ENCODE assay signal across 1 cellular context in the genomic region with DNA sequence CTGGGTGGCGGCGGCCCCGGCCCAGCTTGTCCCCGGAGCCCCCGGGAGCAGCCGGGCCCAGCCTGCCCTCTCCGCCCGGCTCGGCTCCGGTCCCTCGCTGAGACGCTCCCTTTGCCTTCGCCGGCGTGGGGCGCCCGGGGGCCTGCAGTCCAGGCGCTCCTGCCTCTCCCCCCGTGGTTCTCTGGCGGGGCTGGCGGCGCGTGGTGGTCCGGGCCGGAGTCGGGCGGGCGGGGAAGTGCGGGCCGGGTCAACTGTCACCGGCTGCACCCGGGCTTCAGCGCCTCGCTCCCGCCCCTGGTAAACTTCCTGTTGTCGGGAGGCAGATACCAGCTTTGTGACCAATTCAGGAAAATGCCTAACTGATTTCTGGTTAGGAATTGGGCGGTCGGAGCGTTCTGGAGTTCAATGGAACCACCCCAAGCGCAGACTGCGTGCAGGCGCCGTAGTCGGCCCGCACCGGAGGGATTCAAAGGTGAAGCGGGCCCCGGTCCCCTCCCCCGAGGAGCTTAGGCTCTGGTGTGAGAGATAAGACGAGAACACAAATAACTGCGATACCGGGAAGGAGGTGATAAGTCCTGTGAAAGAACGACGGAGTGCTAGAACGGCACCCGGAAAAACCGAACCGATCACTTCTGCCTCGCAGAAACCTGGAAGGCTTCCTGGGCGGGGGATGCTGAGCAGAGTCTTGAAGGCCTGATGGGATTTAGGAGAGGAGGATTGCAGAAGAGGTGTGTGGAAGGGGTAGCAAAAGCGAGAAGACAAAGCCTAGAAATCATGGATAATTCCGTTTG.
A peak's percentile ranks its signal among the peaks of the same experiment; 100 is the strongest.
TF ChIP-seq lines count a peak whose summit lies in the region.

No MANE protein-coding gene starts in this region.

TF ChIP-seq in HepG2, 621 proteins besides CTCF, POLR2A, EP300 and RAD21 (continued from another document and continues in another):
- TF ChIP-seq, protein P1, sequence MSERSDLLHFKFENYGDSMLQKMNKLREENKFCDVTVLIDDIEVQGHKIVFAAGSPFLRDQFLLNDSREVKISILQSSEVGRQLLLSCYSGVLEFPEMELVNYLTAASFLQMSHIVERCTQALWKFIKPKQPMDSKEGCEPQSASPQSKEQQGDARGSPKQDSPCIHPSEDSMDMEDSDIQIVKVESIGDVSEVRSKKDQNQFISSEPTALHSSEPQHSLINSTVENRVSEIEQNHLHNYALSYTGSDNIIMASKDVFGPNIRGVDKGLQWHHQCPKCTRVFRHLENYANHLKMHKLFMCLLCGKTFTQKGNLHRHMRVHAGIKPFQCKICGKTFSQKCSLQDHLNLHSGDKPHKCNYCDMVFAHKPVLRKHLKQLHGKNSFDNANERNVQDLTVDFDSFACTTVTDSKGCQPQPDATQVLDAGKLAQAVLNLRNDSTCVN (CRISPR knock-in tag; IDR thresholded peaks at IDR 0.05; ENCODE audit: borderline replicate concordance), result no peak
- TF ChIP-seq ZNF619 (CRISPR knock-in tag; IDR thresholded peaks at IDR 0.05) (no peak), ZNF703 (CRISPR knock-in tag; IDR thresholded peaks at IDR 0.05; ENCODE audit: borderline replicate concordance) (peak; percentile 38; the same call in 1 of the 2 replicates), ZNF235 (CRISPR knock-in tag; IDR thresholded peaks at IDR 0.05; ENCODE audit: borderline replicate concordance) (peak; percentile 45; the same call in 1 of the 2 replicates), ZC3H13 (CRISPR knock-in tag; IDR thresholded peaks at IDR 0.05) (0 out of 2 replicates have a peak, but pooled peaks have one; percentile 63), PCBP1 (IDR thresholded peaks at IDR 0.05; ENCODE audit: borderline replicate concordance, low read depth, low read length) (no peak), MTA3 (CRISPR knock-in tag; IDR thresholded peaks at IDR 0.05) (no peak), ZNF501 (CRISPR knock-in tag; IDR thresholded peaks at IDR 0.05) (0 out of 2 replicates have a peak, but pooled peaks have one; percentile 29), HOXA3 (CRISPR knock-in tag; IDR thresholded peaks at IDR 0.05) (no peak), ZFY (CRISPR knock-in tag; IDR thresholded peaks at IDR 0.05) (peak; percentile 49), GATAD1 (CRISPR knock-in tag; IDR thresholded peaks at IDR 0.05) (no peak; the same call in 1 of the 2 replicates), ZFP62 (CRISPR knock-in tag; IDR thresholded peaks at IDR 0.05) (no peak), ZFP41 (CRISPR knock-in tag; IDR thresholded peaks at IDR 0.05; ENCODE audit: borderline replicate concordance) (peak; percentile 53; the same call in 1 of the 2 replicates), NRL (CRISPR knock-in tag; IDR thresholded peaks at IDR 0.05; ENCODE audit: borderline replicate concordance) (peak; percentile 18)
- TF ChIP-seq, protein P2, sequence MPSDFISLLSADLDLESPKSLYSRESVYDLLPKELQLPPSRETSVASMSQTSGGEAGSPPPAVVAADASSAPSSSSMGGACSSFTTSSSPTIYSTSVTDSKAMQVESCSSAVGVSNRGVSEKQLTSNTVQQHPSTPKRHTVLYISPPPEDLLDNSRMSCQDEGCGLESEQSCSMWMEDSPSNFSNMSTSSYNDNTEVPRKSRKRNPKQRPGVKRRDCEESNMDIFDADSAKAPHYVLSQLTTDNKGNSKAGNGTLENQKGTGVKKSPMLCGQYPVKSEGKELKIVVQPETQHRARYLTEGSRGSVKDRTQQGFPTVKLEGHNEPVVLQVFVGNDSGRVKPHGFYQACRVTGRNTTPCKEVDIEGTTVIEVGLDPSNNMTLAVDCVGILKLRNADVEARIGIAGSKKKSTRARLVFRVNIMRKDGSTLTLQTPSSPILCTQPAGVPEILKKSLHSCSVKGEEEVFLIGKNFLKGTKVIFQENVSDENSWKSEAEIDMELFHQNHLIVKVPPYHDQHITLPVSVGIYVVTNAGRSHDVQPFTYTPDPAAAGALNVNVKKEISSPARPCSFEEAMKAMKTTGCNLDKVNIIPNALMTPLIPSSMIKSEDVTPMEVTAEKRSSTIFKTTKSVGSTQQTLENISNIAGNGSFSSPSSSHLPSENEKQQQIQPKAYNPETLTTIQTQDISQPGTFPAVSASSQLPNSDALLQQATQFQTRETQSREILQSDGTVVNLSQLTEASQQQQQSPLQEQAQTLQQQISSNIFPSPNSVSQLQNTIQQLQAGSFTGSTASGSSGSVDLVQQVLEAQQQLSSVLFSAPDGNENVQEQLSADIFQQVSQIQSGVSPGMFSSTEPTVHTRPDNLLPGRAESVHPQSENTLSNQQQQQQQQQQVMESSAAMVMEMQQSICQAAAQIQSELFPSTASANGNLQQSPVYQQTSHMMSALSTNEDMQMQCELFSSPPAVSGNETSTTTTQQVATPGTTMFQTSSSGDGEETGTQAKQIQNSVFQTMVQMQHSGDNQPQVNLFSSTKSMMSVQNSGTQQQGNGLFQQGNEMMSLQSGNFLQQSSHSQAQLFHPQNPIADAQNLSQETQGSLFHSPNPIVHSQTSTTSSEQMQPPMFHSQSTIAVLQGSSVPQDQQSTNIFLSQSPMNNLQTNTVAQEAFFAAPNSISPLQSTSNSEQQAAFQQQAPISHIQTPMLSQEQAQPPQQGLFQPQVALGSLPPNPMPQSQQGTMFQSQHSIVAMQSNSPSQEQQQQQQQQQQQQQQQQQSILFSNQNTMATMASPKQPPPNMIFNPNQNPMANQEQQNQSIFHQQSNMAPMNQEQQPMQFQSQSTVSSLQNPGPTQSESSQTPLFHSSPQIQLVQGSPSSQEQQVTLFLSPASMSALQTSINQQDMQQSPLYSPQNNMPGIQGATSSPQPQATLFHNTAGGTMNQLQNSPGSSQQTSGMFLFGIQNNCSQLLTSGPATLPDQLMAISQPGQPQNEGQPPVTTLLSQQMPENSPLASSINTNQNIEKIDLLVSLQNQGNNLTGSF (CRISPR knock-in tag; IDR thresholded peaks at IDR 0.05), result peak; percentile 15; the same call in 1 of the 2 replicates
- TF ChIP-seq, protein P3, sequence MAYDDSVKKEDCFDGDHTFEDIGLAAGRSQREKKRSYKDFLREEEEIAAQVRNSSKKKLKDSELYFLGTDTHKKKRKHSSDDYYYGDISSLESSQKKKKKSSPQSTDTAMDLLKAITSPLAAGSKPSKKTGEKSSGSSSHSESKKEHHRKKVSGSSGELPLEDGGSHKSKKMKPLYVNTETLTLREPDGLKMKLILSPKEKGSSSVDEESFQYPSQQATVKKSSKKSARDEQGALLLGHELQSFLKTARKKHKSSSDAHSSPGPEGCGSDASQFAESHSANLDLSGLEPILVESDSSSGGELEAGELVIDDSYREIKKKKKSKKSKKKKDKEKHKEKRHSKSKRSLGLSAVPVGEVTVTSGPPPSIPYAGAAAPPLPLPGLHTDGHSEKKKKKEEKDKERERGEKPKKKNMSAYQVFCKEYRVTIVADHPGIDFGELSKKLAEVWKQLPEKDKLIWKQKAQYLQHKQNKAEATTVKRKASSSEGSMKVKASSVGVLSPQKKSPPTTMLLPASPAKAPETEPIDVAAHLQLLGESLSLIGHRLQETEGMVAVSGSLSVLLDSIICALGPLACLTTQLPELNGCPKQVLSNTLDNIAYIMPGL (CRISPR knock-in tag; IDR thresholded peaks at IDR 0.05; ENCODE audit: borderline replicate concordance in 1 of 2, low read depth in 1 of 2), result peak; percentile 20 to 60; a peak in 2 of 4 replicates
- TF ChIP-seq, protein P4, sequence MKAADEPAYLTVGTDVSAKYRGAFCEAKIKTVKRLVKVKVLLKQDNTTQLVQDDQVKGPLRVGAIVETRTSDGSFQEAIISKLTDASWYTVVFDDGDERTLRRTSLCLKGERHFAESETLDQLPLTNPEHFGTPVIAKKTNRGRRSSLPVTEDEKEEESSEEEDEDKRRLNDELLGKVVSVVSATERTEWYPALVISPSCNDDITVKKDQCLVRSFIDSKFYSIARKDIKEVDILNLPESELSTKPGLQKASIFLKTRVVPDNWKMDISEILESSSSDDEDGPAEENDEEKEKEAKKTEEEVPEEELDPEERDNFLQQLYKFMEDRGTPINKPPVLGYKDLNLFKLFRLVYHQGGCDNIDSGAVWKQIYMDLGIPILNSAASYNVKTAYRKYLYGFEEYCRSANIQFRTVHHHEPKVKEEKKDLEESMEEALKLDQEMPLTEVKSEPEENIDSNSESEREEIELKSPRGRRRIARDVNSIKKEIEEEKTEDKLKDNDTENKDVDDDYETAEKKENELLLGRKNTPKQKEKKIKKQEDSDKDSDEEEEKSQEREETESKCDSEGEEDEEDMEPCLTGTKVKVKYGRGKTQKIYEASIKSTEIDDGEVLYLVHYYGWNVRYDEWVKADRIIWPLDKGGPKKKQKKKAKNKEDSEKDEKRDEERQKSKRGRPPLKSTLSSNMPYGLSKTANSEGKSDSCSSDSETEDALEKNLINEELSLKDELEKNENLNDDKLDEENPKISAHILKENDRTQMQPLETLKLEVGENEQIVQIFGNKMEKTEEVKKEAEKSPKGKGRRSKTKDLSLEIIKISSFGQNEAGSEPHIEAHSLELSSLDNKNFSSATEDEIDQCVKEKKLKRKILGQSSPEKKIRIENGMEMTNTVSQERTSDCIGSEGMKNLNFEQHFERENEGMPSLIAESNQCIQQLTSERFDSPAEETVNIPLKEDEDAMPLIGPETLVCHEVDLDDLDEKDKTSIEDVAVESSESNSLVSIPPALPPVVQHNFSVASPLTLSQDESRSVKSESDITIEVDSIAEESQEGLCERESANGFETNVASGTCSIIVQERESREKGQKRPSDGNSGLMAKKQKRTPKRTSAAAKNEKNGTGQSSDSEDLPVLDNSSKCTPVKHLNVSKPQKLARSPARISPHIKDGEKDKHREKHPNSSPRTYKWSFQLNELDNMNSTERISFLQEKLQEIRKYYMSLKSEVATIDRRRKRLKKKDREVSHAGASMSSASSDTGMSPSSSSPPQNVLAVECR (CRISPR knock-in tag; IDR thresholded peaks at IDR 0.05; ENCODE audit: borderline replicate concordance), result peak; percentile 68
- TF ChIP-seq, protein P5, sequence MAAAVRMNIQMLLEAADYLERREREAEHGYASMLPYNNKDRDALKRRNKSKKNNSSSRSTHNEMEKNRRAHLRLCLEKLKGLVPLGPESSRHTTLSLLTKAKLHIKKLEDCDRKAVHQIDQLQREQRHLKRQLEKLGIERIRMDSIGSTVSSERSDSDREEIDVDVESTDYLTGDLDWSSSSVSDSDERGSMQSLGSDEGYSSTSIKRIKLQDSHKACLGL (CRISPR knock-in tag; IDR thresholded peaks at IDR 0.05), result peak; percentile 72; the same call in 1 of the 2 replicates
- TF ChIP-seq, protein P6, sequence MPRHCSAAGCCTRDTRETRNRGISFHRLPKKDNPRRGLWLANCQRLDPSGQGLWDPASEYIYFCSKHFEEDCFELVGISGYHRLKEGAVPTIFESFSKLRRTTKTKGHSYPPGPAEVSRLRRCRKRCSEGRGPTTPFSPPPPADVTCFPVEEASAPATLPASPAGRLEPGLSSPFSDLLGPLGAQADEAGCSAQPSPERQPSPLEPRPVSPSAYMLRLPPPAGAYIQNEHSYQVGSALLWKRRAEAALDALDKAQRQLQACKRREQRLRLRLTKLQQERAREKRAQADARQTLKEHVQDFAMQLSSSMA (CRISPR knock-in tag; IDR thresholded peaks at IDR 0.05), result peak; percentile 71; the same call in 1 of the 2 replicates
- TF ChIP-seq, protein P7, sequence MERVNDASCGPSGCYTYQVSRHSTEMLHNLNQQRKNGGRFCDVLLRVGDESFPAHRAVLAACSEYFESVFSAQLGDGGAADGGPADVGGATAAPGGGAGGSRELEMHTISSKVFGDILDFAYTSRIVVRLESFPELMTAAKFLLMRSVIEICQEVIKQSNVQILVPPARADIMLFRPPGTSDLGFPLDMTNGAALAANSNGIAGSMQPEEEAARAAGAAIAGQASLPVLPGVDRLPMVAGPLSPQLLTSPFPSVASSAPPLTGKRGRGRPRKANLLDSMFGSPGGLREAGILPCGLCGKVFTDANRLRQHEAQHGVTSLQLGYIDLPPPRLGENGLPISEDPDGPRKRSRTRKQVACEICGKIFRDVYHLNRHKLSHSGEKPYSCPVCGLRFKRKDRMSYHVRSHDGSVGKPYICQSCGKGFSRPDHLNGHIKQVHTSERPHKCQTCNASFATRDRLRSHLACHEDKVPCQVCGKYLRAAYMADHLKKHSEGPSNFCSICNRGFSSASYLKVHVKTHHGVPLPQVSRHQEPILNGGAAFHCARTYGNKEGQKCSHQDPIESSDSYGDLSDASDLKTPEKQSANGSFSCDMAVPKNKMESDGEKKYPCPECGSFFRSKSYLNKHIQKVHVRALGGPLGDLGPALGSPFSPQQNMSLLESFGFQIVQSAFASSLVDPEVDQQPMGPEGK (CRISPR knock-in tag; IDR thresholded peaks at IDR 0.05), result peak; percentile 39
- TF ChIP-seq, protein P8, sequence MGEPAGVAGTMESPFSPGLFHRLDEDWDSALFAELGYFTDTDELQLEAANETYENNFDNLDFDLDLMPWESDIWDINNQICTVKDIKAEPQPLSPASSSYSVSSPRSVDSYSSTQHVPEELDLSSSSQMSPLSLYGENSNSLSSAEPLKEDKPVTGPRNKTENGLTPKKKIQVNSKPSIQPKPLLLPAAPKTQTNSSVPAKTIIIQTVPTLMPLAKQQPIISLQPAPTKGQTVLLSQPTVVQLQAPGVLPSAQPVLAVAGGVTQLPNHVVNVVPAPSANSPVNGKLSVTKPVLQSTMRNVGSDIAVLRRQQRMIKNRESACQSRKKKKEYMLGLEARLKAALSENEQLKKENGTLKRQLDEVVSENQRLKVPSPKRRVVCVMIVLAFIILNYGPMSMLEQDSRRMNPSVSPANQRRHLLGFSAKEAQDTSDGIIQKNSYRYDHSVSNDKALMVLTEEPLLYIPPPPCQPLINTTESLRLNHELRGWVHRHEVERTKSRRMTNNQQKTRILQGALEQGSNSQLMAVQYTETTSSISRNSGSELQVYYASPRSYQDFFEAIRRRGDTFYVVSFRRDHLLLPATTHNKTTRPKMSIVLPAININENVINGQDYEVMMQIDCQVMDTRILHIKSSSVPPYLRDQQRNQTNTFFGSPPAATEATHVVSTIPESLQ (CRISPR knock-in tag; conservative IDR thresholded peaks at IDR 0.05), result no peak
- TF ChIP-seq, protein P9, sequence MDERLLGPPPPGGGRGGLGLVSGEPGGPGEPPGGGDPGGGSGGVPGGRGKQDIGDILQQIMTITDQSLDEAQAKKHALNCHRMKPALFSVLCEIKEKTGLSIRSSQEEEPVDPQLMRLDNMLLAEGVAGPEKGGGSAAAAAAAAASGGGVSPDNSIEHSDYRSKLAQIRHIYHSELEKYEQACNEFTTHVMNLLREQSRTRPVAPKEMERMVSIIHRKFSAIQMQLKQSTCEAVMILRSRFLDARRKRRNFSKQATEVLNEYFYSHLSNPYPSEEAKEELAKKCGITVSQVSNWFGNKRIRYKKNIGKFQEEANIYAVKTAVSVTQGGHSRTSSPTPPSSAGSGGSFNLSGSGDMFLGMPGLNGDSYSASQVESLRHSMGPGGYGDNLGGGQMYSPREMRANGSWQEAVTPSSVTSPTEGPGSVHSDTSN (CRISPR knock-in tag; IDR thresholded peaks at IDR 0.05), result no peak
- TF ChIP-seq, protein P10, sequence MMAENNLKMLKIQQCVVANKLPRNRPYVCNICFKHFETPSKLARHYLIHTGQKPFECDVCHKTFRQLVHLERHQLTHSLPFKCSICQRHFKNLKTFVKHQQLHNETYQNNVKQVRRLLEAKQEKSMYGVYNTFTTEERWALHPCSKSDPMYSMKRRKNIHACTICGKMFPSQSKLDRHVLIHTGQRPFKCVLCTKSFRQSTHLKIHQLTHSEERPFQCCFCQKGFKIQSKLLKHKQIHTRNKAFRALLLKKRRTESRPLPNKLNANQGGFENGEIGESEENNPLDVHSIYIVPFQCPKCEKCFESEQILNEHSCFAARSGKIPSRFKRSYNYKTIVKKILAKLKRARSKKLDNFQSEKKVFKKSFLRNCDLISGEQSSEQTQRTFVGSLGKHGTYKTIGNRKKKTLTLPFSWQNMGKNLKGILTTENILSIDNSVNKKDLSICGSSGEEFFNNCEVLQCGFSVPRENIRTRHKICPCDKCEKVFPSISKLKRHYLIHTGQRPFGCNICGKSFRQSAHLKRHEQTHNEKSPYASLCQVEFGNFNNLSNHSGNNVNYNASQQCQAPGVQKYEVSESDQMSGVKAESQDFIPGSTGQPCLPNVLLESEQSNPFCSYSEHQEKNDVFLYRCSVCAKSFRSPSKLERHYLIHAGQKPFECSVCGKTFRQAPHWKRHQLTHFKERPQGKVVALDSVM (CRISPR knock-in tag; IDR thresholded peaks at IDR 0.05), result 0 out of 2 replicates have a peak, but pooled peaks have one; percentile 4
